In genomic region chr10:80699602-80700039, GRCh38 we compare ENCODE assay signal across 8 cellular contexts.
DNase-seq lines count a peak whose midpoint lies in the region; ATAC-seq lines count a peak whose summit lies in the region.

No MANE protein-coding gene starts in this region.

- DNase-seq in CMK (ENCODE audit: low read depth) = peak; percentile 81
- peak; percentile 53 for DNase-seq in NCI-H82 treated with DMSO at 0.1 percent for 48 hours (lab: John Stamatoyannopoulos, UW; ENCODE audit: unreplicated experiment)
- peak; percentile 27 to 68 (median 65) for DNase-seq in activated CD8-positive, alpha-beta memory T cell treated with anti-CD3 and anti-CD28 coated beads for 48 hours (ENCODE audit: low read depth in 2 of 3, low spot score in 2 of 3)
- peak; percentile 66 for DNase-seq in epidermal melanocyte (ENCODE audit: insufficient read length, low spot score)
- DNase-seq in myocyte (ENCODE audit: low read depth) = peak; percentile 59
- DNase-seq in stimulated activated CD8-positive, alpha-beta memory T cell treated with anti-CD3 and anti-CD28 coated beads, Interleukin-7, amount 100 ng/mL, for 24 hours (ENCODE audit: low read depth) = peak; percentile 46

- peak; percentile 82 for ATAC-seq in GM19455 (IDR thresholded peaks at IDR 0.05; ENCODE audit: unreplicated experiment)
- peak; percentile 76 for ATAC-seq in HG03520 (IDR thresholded peaks at IDR 0.05; ENCODE audit: unreplicated experiment)

Comparison
In these comparisons a context has a peak if more than half of its experiments do, and no peak if none do; other contexts are left out.
1. Peak in every context shown above with its lines: DNase-seq and ATAC-seq.